In genomic region chr14:101791919-101792572, GRCh38 we compare ENCODE assay signal across 9 cellular contexts. TPM values are rescaled to one million over a fixed set of nuclear protein-coding genes. Genes with fewer than 3 reads are reported as not detected.
A peak's percentile ranks its signal among the peaks of the same experiment; 100 is the strongest.
DNase-seq lines count a peak whose midpoint lies in the region; ATAC-seq, FAIRE-seq and TF ChIP-seq lines count a peak whose summit lies in the region.
"Had no signal": no experiment of that assay in that cellular context is flagged by ENCODE, and none has a peak within 500 bp of the region (broad histone marks: within the 10 kb centered on the region; RNA-seq: fewer than 3 reads in every experiment).

No MANE protein-coding gene starts in this region.

- peaks cover 9 to 12% of the 10 kb centered on the region in 2 donors for H3K36me3 Mint-ChIP-seq in activated naive CD4-positive, alpha-beta T cell treated with anti-CD3 and anti-CD28 coated beads, Interleukin-2, amount 50 U/mL, for 72 hours

- H3K4me1 ChIP-seq in transverse colon, result peaks cover 0 to 21% (median 4%) of the 10 kb centered on the region in 4 donors

- H3K4me3 ChIP-seq in transverse colon, result peak overlapping the region in 3 of 4 donors; percentile 7 to 33 (median 18)

- H3K9me3 ChIP-seq in transverse colon, result no peaks in the 10 kb centered on the region

- TF ChIP-seq CTCF in transverse colon (IDR thresholded peaks at IDR 0.05), result no peak

- no peaks in the 10 kb centered on the region for H3K27me3 ChIP-seq in transverse colon

- peak overlapping the region; percentile 70 to 75 for H3K27ac Mint-ChIP-seq in activated naive CD4-positive, alpha-beta T cell treated with anti-CD3 and anti-CD28 coated beads, Interleukin-2, amount 50 U/mL, for 72 hours

- no peak for TF ChIP-seq EP300 in transverse colon (IDR thresholded peaks at IDR 0.05; ENCODE audit: low read depth)

- DNase-seq in AG08395 (ENCODE audit: low spot score) (peak; percentile 69), HPDE6-E6E7 (ENCODE audit: extremely low spot score) (peak; percentile 65), transverse colon (no peak)
- no peak for DNase-seq in activated naive CD4-positive, alpha-beta T cell treated with anti-CD3 and anti-CD28 coated beads, Interleukin-2, amount 50 U/mL, for 72 hours (ENCODE audit: low spot score in 2 of 2)
- no peak for DNase-seq in stimulated activated CD4-positive, alpha-beta T cell treated with anti-CD3 and anti-CD28 coated beads, Interleukin-4, amount 100 ng/mL, for 4 hours

- H3K9me3 Mint-ChIP-seq in activated naive CD4-positive, alpha-beta T cell treated with anti-CD3 and anti-CD28 coated beads, Interleukin-2, amount 50 U/mL, for 72 hours, result peaks cover 4 to 6% of the 10 kb centered on the region in 2 donors

- peak; percentile 88 to 92 for ATAC-seq in activated naive CD4-positive, alpha-beta T cell treated with anti-CD3 and anti-CD28 coated beads, Interleukin-2, amount 50 U/mL, for 72 hours
- no peak for ATAC-seq in HG02763 (IDR thresholded peaks at IDR 0.05; ENCODE audit: unreplicated experiment)
- no peak for ATAC-seq in HG03521 (IDR thresholded peaks at IDR 0.05; ENCODE audit: unreplicated experiment)

- in situ Hi-C loops in transverse colon (cut with MboI; ENCODE audit: low pct_ligation_motif_present in 1 of 4, low pct_unique_long_range_greater_than_20kb in 1 of 4, low sequenced_read_pairs in 3 of 4), result no loop called here

- intact Hi-C loops in transverse colon (cut with DNase I; ENCODE audit: low total_unique reads), result no loop called here

- peak; percentile 100 for FAIRE-seq in islet of Langerhans (lab: Jason Lieb, UNC)

- H3K36me3 ChIP-seq in transverse colon, result no peaks in the 10 kb centered on the region

- peak overlapping the region; percentile 56 to 70 (median 70) for H3K27ac ChIP-seq in transverse colon
- H3K27ac ChIP-seq: epithelial cell of prostate had no signal

- 10 to 12% methylated on average over 5 of the region's 5 CpGs for WGBS in transverse colon (ENCODE audit: low coverage in 1 of 2), 2 donors

- no peak for TF ChIP-seq POLR2A in transverse colon (IDR thresholded peaks at IDR 0.05)

RNA-seq across cellular contexts. Expression of gene PPP2R5C, which starts 30.5 kb away (rescaled TPM):
- 100 to 1,000 TPM; 282 to 355 TPM for total RNA-seq in activated naive CD4-positive, alpha-beta T cell treated with anti-CD3 and anti-CD28 coated beads, Interleukin-2, amount 50 U/mL, for 72 hours
- total RNA-seq in transverse colon, result 100 to 1,000 TPM in 2 of 4 donors, 10 to 100 TPM in 2; 66.2 to 211 (median 116) TPM

Comparison
In these comparisons a context has a peak if more than half of its experiments do, and no peak if none do; other contexts are left out.
1. DNase-seq: peak in AG08395 (single experiment) and HPDE6-E6E7 (single experiment); none in activated naive CD4-positive, alpha-beta T cell treated with anti-CD3 and anti-CD28 coated beads, Interleukin-2, amount 50 U/mL, for 72 hours (0 of 2), transverse colon (single experiment) and stimulated activated CD4-positive, alpha-beta T cell treated with anti-CD3 and anti-CD28 coated beads, Interleukin-4, amount 100 ng/mL, for 4 hours (0 of 2).
2. ATAC-seq: peak in activated naive CD4-positive, alpha-beta T cell treated with anti-CD3 and anti-CD28 coated beads, Interleukin-2, amount 50 U/mL, for 72 hours (2 of 2); none in HG02763 (single experiment) and HG03521 (single experiment).